ENCODE assay signal across 20 cellular contexts in genomic region chr6:155959898-155960297, GRCh38.
DNase-seq lines count a peak whose midpoint lies in the region; ATAC-seq and TF ChIP-seq lines count a peak whose summit lies in the region.
"Had no signal": no experiment of that assay in that cellular context is flagged by ENCODE, and none has a peak within 500 bp of the region (broad histone marks: within the 10 kb centered on the region; RNA-seq: fewer than 3 reads in every experiment).

No MANE protein-coding gene starts in this region.

- no peak for TF ChIP-seq CTCF in left lung (IDR thresholded peaks at IDR 0.05)

- DNase-seq in DMS153 treated with DMSO at 0.1 percent for 48 hours (lab: John Stamatoyannopoulos, UW; ENCODE audit: unreplicated experiment): peak; percentile 62
- DNase-seq in NCI-H1436 (lab: John Stamatoyannopoulos, UW): peak; percentile 28
- peak; percentile 99 for DNase-seq in NCI-H69 (lab: John Stamatoyannopoulos, UW)
- peak; percentile 57 for DNase-seq in left kidney (ENCODE audit: low read depth, low spot score)
- no peak for DNase-seq in nucleus accumbens (lab: John Stamatoyannopoulos, UW)
- no peak for DNase-seq in cerebellar nuclear complex (lab: John Stamatoyannopoulos, UW)
- DNase-seq in left lung: no peak
- DNase-seq: activated CD4-positive, alpha-beta T cell treated with anti-CD3 and anti-CD28 coated beads for 4 hours; activated naive CD4-positive, alpha-beta T cell treated with anti-CD3 and anti-CD28 coated beads, Interleukin-2, amount 50 U/mL, for 16 hours; anterior cingulate cortex; C1 segment of cervical spinal cord; caudate nucleus; left cardiac atrium; NCI-H2029 treated with DMSO at 0.1 percent for 48 hours; SHP77 treated with DMSO at 0.1 percent for 48 hours; sigmoid colon; T-helper 1 cell had no signal

- H3K36me3 ChIP-seq in left lung: no peaks in the 10 kb centered on the region
- H3K36me3 ChIP-seq: sigmoid colon had no signal

- H3K4me3 ChIP-seq in left lung: no peak overlapping the region
- H3K4me3 ChIP-seq: sigmoid colon had no signal

- no peaks in the 10 kb centered on the region for H3K4me1 ChIP-seq in left lung
- H3K4me1 ChIP-seq: parathyroid adenoma, sigmoid colon had no signal

- no peak overlapping the region for H3K27ac ChIP-seq in left lung
- H3K27ac ChIP-seq: parathyroid adenoma, sigmoid colon had no signal

- H3K9me3 ChIP-seq in left lung: no peaks in the 10 kb centered on the region
- H3K9me3 ChIP-seq: sigmoid colon had no signal

- ATAC-seq in left lung: no peak
- ATAC-seq in HG03095 (IDR thresholded peaks at IDR 0.05; ENCODE audit: unreplicated experiment): no peak
- ATAC-seq: left cardiac atrium; natural killer cell treated with Interleukin-12 subunit alpha and Interleukin-12 subunit beta and Interleukin-15 and Interleukin-18, amount 100 ng/mL, for 72 hours had no signal

- H3K27me3 ChIP-seq in left lung: no peaks in the 10 kb centered on the region
- H3K27me3 ChIP-seq: sigmoid colon had no signal

- intact Hi-C loops in left lung (cut with DNase I): no loop called here

Comparison
In these comparisons a context has a peak if more than half of its experiments do, and no peak if none do; other contexts are left out.
1. DNase-seq: peak in DMS153 treated with DMSO at 0.1 percent for 48 hours (single experiment), NCI-H1436 (single experiment), NCI-H69 (single experiment) and left kidney (single experiment); none in nucleus accumbens (0 of 56), cerebellar nuclear complex (0 of 2) and left lung (0 of 2).